Comparison of ENCODE assay signal across 9 cellular contexts in genomic region chr3:192879346-192880031, GRCh38. TPM values are rescaled to one million over a fixed set of nuclear protein-coding genes. Genes with fewer than 3 reads are reported as not detected.
DNase-seq lines count a peak whose midpoint lies in the region; ATAC-seq and TF ChIP-seq lines count a peak whose summit lies in the region.
"Had no signal": no experiment of that assay in that cellular context is flagged by ENCODE, and none has a peak within 500 bp of the region (broad histone marks: within the 10 kb centered on the region; RNA-seq: fewer than 3 reads in every experiment).

No MANE protein-coding gene starts in this region.

- POLR2A ChIA-PET in activated CD8-positive, alpha-beta T cell treated with anti-CD3 and anti-CD28 coated beads for 36 hours (lab: Charles Lee), result no interaction called here

- intact Hi-C loops in psoas muscle (cut with DNase I), result no loop called here
- intact Hi-C loops in activated T-helper 1 cell treated with anti-CD3 and anti-CD28 coated beads, Interleukin-12 subunit alpha, Interleukin-12 subunit beta, Interleukin-2, Interleukin-4 antibody, amounts not matched to agents 30 ng/mL and 10 ng/mL and 1 ng/mL, durations not matched to agents 14 hours and 24 hours and 36 hours (cut with micrococcal nuclease), result no loop called here
- intact Hi-C loops in activated CD8-positive, alpha-beta T cell treated with anti-CD3 and anti-CD28 coated beads for 36 hours (cut with micrococcal nuclease), result no loop called here

- ATAC-seq in psoas muscle, result peak; percentile 61 to 87 (median 78)
- no peak for ATAC-seq in activated CD8-positive, alpha-beta T cell treated with anti-CD3 and anti-CD28 coated beads for 36 hours
- ATAC-seq in GM21723 (IDR thresholded peaks at IDR 0.05; ENCODE audit: unreplicated experiment), result no peak

- H3K27me3 Mint-ChIP-seq in activated T-helper 1 cell treated with anti-CD3 and anti-CD28 coated beads, Interleukin-12 subunit alpha, Interleukin-12 subunit beta, Interleukin-2, Interleukin-4 antibody, amounts not matched to agents 30 ng/mL and 10 ng/mL and 1 ng/mL, durations not matched to agents 14 hours and 24 hours and 36 hours (ENCODE audit: insufficient read depth), result peaks cover 3% of the 10 kb centered on the region
- no peaks in the 10 kb centered on the region for H3K27me3 Mint-ChIP-seq in activated CD8-positive, alpha-beta T cell treated with anti-CD3 and anti-CD28 coated beads for 36 hours

- H3K4me3 Mint-ChIP-seq in activated T-helper 1 cell treated with anti-CD3 and anti-CD28 coated beads, Interleukin-12 subunit alpha, Interleukin-12 subunit beta, Interleukin-2, Interleukin-4 antibody, amounts not matched to agents 30 ng/mL and 10 ng/mL and 1 ng/mL, durations not matched to agents 14 hours and 24 hours and 36 hours, result no peak overlapping the region
- H3K4me3 Mint-ChIP-seq in activated CD8-positive, alpha-beta T cell treated with anti-CD3 and anti-CD28 coated beads for 36 hours, result no peak overlapping the region
- H3K4me3 Mint-ChIP-seq: activated naive CD8-positive, alpha-beta T cell treated with anti-CD3 and anti-CD28 coated beads, Interleukin-2, amount 10 ng/mL, durations not matched to agents 7 days and 5 days had no signal

- no peaks in the 10 kb centered on the region for H3K9me3 Mint-ChIP-seq in activated T-helper 1 cell treated with anti-CD3 and anti-CD28 coated beads, Interleukin-12 subunit alpha, Interleukin-12 subunit beta, Interleukin-2, Interleukin-4 antibody, amounts not matched to agents 30 ng/mL and 10 ng/mL and 1 ng/mL, durations not matched to agents 14 hours and 24 hours and 36 hours
- H3K9me3 Mint-ChIP-seq in activated CD8-positive, alpha-beta T cell treated with anti-CD3 and anti-CD28 coated beads for 36 hours, result no peaks in the 10 kb centered on the region
- H3K9me3 Mint-ChIP-seq: activated naive CD8-positive, alpha-beta T cell treated with anti-CD3 and anti-CD28 coated beads, Interleukin-2, amount 10 ng/mL, durations not matched to agents 7 days and 5 days had no signal

- peaks cover 43% of the 10 kb centered on the region for H3K4me1 Mint-ChIP-seq in activated T-helper 1 cell treated with anti-CD3 and anti-CD28 coated beads, Interleukin-12 subunit alpha, Interleukin-12 subunit beta, Interleukin-2, Interleukin-4 antibody, amounts not matched to agents 30 ng/mL and 10 ng/mL and 1 ng/mL, durations not matched to agents 14 hours and 24 hours and 36 hours (ENCODE audit: low read depth)
- H3K4me1 Mint-ChIP-seq in activated CD8-positive, alpha-beta T cell treated with anti-CD3 and anti-CD28 coated beads for 36 hours (ENCODE audit: low read depth), result no peaks in the 10 kb centered on the region

- peaks cover 14% of the 10 kb centered on the region for H3K36me3 Mint-ChIP-seq in activated T-helper 1 cell treated with anti-CD3 and anti-CD28 coated beads, Interleukin-12 subunit alpha, Interleukin-12 subunit beta, Interleukin-2, Interleukin-4 antibody, amounts not matched to agents 30 ng/mL and 10 ng/mL and 1 ng/mL, durations not matched to agents 14 hours and 24 hours and 36 hours (ENCODE audit: low read depth)
- H3K36me3 Mint-ChIP-seq in activated CD8-positive, alpha-beta T cell treated with anti-CD3 and anti-CD28 coated beads for 36 hours (ENCODE audit: low read depth), result no peaks in the 10 kb centered on the region

- no peaks in the 10 kb centered on the region for H3K27me3 ChIP-seq in H7 (ENCODE audit: control insufficient read depth, insufficient read depth, low read length)
- H3K27me3 ChIP-seq in SJCRH30, result no peaks in the 10 kb centered on the region
- no peaks in the 10 kb centered on the region for H3K27me3 ChIP-seq in psoas muscle (ENCODE audit: insufficient read depth in 3 of 3, low read length in 2 of 3)

- H3K4me1 ChIP-seq in SJCRH30 (peaks cover 24% of the 10 kb centered on the region), psoas muscle (no peaks in the 10 kb centered on the region)

- CTCF ChIA-PET in activated CD8-positive, alpha-beta T cell treated with anti-CD3 and anti-CD28 coated beads for 36 hours (lab: Charles Lee), result interaction anchor here (1.1 kb wide), 1 partner anchor 10 kb away, joined by 3 read pairs; no protein-coding TSS in a partner anchor

- no peak overlapping the region for H3K27ac ChIP-seq in SJCRH30
- no peak overlapping the region for H3K27ac ChIP-seq in psoas muscle

- peak; percentile 79 for DNase-seq in H7
- DNase-seq in SJCRH30, result peak; percentile 91 to 92
- DNase-seq in fibroblast of the aortic adventitia (ENCODE audit: low read depth), result peak; percentile 95
- no peak for DNase-seq in psoas muscle
- no peak for DNase-seq in activated T-helper 1 cell treated with anti-CD3 and anti-CD28 coated beads, Interleukin-12 subunit alpha, Interleukin-12 subunit beta, Interleukin-2, Interleukin-4 antibody, amounts not matched to agents 30 ng/mL and 10 ng/mL and 1 ng/mL, durations not matched to agents 14 hours and 24 hours and 36 hours (ENCODE audit: low spot score)
- no peak for DNase-seq in activated CD8-positive, alpha-beta T cell treated with anti-CD3 and anti-CD28 coated beads for 36 hours
- no peak for DNase-seq in NCI-H1930 (lab: John Stamatoyannopoulos, UW)
- DNase-seq: activated naive CD8-positive, alpha-beta T cell treated with anti-CD3 and anti-CD28 coated beads, Interleukin-2, amount 10 ng/mL, durations not matched to agents 7 days and 5 days had no signal

- WGBS in psoas muscle, 3 donors, result 86 to 91% (median 88%) methylated on average over 8 of the region's 8 CpGs

- no peak overlapping the region for H3K27ac Mint-ChIP-seq in activated T-helper 1 cell treated with anti-CD3 and anti-CD28 coated beads, Interleukin-12 subunit alpha, Interleukin-12 subunit beta, Interleukin-2, Interleukin-4 antibody, amounts not matched to agents 30 ng/mL and 10 ng/mL and 1 ng/mL, durations not matched to agents 14 hours and 24 hours and 36 hours
- no peak overlapping the region for H3K27ac Mint-ChIP-seq in activated CD8-positive, alpha-beta T cell treated with anti-CD3 and anti-CD28 coated beads for 36 hours
- H3K27ac Mint-ChIP-seq: activated naive CD8-positive, alpha-beta T cell treated with anti-CD3 and anti-CD28 coated beads, Interleukin-2, amount 10 ng/mL, durations not matched to agents 7 days and 5 days had no signal

- no peaks in the 10 kb centered on the region for H3K36me3 ChIP-seq in H7 (replicated peaks; ENCODE audit: control insufficient read depth, insufficient read depth, low read length)
- H3K36me3 ChIP-seq in SJCRH30, result no peaks in the 10 kb centered on the region
- no peaks in the 10 kb centered on the region for H3K36me3 ChIP-seq in psoas muscle (ENCODE audit: insufficient read depth in 1 of 2, low read depth in 1 of 2)

- H3K9me3 ChIP-seq in SJCRH30 (replicated peaks), result no peaks in the 10 kb centered on the region
- H3K9me3 ChIP-seq in psoas muscle, result no peaks in the 10 kb centered on the region

- TF ChIP-seq CTCF in fibroblast of the aortic adventitia (IDR thresholded peaks at IDR 0.05; ENCODE audit: insufficient read depth, low read length) (no peak), psoas muscle (IDR thresholded peaks at IDR 0.05) (no peak)
- TF ChIP-seq CTCF in activated CD8-positive, alpha-beta T cell treated with anti-CD3 and anti-CD28 coated beads for 36 hours (IDR thresholded peaks at IDR 0.05), result no peak

- H3K4me3 ChIP-seq in H7 (ENCODE audit: insufficient read depth, low read depth, low read length) (no peak overlapping the region), SJCRH30 (peak overlapping the region; percentile 8), fibroblast of the aortic adventitia (ENCODE audit: low read depth, low read length) (no peak overlapping the region), psoas muscle (no peak overlapping the region)

RNA-seq across cellular contexts. Expression of gene MB21D2, which starts 38.2 kb away (rescaled TPM):
- 32.6 and 36.9 TPM in 2 replicates for total RNA-seq in H7 (2014; rRNA removed; shearing (Covaris generic))
- total RNA-seq in SJCRH30 (2014; rRNA removed; shearing (Covaris generic)), result 18.3 and 20.4 TPM in 2 replicates
- 5.6 and 6.7 TPM in 2 replicates for total RNA-seq in fibroblast of the aortic adventitia (ENCODE audit: low replicate concordance)
- total RNA-seq in psoas muscle, result 1 to 10 TPM; 1.3 to 2.6 (median 2.2) TPM
- 1 to 10 TPM in 1 of 3 donors, under 1 TPM in 2; 0.61 to 1.2 (median 0.76) TPM for polyA plus RNA-seq in psoas muscle
- total RNA-seq in activated T-helper 1 cell treated with anti-CD3 and anti-CD28 coated beads, Interleukin-12 subunit alpha, Interleukin-12 subunit beta, Interleukin-2, Interleukin-4 antibody, amounts not matched to agents 30 ng/mL and 10 ng/mL and 1 ng/mL, durations not matched to agents 14 hours and 24 hours and 36 hours, result 17.0 and 18.0 TPM in 2 replicates
- total RNA-seq in activated CD8-positive, alpha-beta T cell treated with anti-CD3 and anti-CD28 coated beads for 36 hours, result 1 to 10 TPM; 3.1 to 3.2 TPM

Comparison
In these comparisons a context has a peak if more than half of its experiments do, and no peak if none do; other contexts are left out.
1. DNase-seq: peak in H7 (single experiment), SJCRH30 (2 of 2) and fibroblast of the aortic adventitia (single experiment); none in psoas muscle (0 of 2), activated T-helper 1 cell treated with anti-CD3 and anti-CD28 coated beads, Interleukin-12 subunit alpha, Interleukin-12 subunit beta, Interleukin-2, Interleukin-4 antibody, amounts not matched to agents 30 ng/mL and 10 ng/mL and 1 ng/mL, durations not matched to agents 14 hours and 24 hours and 36 hours (single experiment), activated CD8-positive, alpha-beta T cell treated with anti-CD3 and anti-CD28 coated beads for 36 hours (single experiment) and NCI-H1930 (0 of 2).
2. ATAC-seq: peak in psoas muscle (4 of 4); none in activated CD8-positive, alpha-beta T cell treated with anti-CD3 and anti-CD28 coated beads for 36 hours (single experiment) and GM21723 (single experiment).